Comparison of ENCODE assay signal across 10 cellular contexts in genomic region chr1:4172659-4173599, GRCh38.
DNase-seq lines count a peak whose midpoint lies in the region; ATAC-seq and TF ChIP-seq lines count a peak whose summit lies in the region.
"Had no signal": no experiment of that assay in that cellular context is flagged by ENCODE, and none has a peak within 500 bp of the region (broad histone marks: within the 10 kb centered on the region; RNA-seq: fewer than 3 reads in every experiment).

No MANE protein-coding gene starts in this region.

- ATAC-seq in left lobe of liver (peak; percentile 28), HG02870 (IDR thresholded peaks at IDR 0.05; ENCODE audit: unreplicated experiment) (no peak)

- peak; percentile 1 for DNase-seq in DMS153 (lab: John Stamatoyannopoulos, UW)
- DNase-seq in DMS153 treated with DMSO at 0.1 percent for 48 hours (lab: John Stamatoyannopoulos, UW; ENCODE audit: unreplicated experiment), result no peak
- peak; percentile 36 for DNase-seq in GM13976 (ENCODE audit: low spot score)
- peak; percentile 61 for DNase-seq in SK-MEL-5 (ENCODE audit: low read depth, low spot score)
- DNase-seq in left lobe of liver (ENCODE audit: low spot score), result peak; percentile 33
- DNase-seq in epidermal melanocyte (ENCODE audit: insufficient read length, low spot score), result no peak
- DNase-seq in NK-92 treated with Interleukin-12 subunit alpha and Interleukin-12 subunit beta, amount 100 ng/mL, for 24 hours (lab: John Stamatoyannopoulos, UW), result no peak
- DNase-seq: activated gamma-delta T cell; effector memory CD4-positive, alpha-beta T cell had no signal

- no peak for TF ChIP-seq CTCF in GM13976 (IDR thresholded peaks at IDR 0.05; ENCODE audit: borderline replicate concordance, control extremely low read depth, extremely low read depth, insufficient read depth, missing control alignments)

- in situ Hi-C loops in GM13976 (cut with MboI; ENCODE audit: low sequenced_read_pairs, unreplicated experiment), result no loop called here
- in situ Hi-C loops in SK-MEL-5 (cut with HindIII; ENCODE audit: low pct_unique_long_range_greater_than_20kb, low sequenced_read_pairs), result no loop called here

Comparison
In these comparisons a context has a peak if more than half of its experiments do, and no peak if none do; other contexts are left out.
1. DNase-seq: peak in DMS153 (single experiment), GM13976 (single experiment), SK-MEL-5 (single experiment) and left lobe of liver (single experiment); none in DMS153 treated with DMSO at 0.1 percent for 48 hours (single experiment), epidermal melanocyte (single experiment) and NK-92 treated with Interleukin-12 subunit alpha and Interleukin-12 subunit beta, amount 100 ng/mL, for 24 hours (single experiment).